In the genomic region with DNA sequence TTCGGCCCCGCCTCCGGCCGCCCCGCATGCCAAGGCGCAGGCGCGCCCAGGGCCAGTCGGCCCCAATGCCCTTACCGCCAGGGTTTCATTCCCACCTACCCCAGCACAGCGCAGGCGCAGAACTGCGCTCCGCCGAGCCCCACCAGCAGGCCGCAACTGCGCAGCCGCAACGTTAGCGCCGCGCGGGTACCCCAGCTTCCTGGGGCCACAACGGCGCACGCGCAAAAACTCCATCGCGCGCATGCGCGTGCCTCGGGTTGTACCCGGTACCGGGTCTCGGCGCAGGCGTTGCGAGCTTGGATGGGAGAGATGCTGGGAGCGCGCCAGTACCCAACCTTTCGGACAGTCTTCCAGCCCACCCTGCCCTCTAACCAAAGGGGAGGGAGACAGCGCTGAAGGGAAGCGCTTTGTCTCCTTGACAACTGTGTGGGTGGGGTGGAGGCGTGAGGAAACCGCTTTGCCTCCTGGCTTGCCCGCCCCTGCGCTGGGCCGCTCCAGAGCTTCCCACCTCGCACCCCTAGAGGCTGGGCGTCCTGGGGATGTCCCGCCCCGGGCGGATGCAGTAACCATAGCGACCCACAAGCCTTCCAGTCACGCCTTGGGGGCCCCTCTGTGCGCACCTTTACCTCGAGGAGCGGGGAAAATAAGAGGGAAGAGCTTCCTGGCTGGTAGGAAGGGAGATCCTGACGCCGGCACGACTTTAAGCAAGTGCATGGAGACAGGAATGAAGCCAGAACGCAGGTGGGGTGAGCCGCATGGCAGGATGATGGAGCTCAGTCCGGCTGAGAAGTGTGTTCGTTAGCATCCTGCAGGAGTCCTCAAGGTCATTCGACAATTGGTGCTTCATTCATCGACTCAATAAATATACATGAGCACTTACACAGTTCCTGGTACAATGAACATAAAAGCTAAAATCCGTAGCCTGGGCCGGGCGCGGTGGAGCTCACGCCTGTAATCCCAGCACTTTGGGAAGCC, we compare ENCODE assay signal across 1 cellular context.
A peak's percentile ranks its signal among the peaks of the same experiment; 100 is the strongest.
TF ChIP-seq lines count a peak whose summit lies in the region.

No MANE protein-coding gene starts in this region.

TF ChIP-seq in GM23338, 12 proteins besides CTCF, POLR2A, EP300 and RAD21:
- TF ChIP-seq POLR2AphosphoS5 (IDR thresholded peaks at IDR 0.05; ENCODE audit: low read depth) (peak; percentile 93), EZH2 (IDR thresholded peaks at IDR 0.05; ENCODE audit: low read depth, unreplicated experiment) (no peak)
